In the genomic region with DNA sequence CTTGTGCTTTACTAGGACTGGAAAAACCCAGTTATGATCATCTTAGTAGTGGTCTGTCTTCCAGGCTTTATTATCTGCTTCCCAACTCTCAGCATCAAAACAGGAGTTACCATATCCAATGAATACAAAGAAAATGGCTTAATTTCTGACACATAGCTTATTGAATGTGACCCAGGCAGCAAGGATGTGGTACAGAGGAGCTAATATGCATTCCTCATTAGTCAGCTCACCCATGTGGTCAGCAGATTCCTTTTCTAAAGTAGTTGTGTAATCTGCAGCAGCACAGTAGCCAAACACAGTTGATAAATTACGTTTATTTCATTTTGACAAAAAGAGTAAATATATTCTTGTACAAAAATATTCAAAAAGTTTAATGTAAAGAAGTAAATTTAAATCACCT, we compare ENCODE assay signal across 12 cellular contexts. TPM values are rescaled to one million over a fixed set of nuclear protein-coding genes. Genes with fewer than 3 reads are reported as not detected.
DNase-seq lines count a peak whose midpoint lies in the region; ATAC-seq, FAIRE-seq and TF ChIP-seq lines count a peak whose summit lies in the region.
"Had no signal": no experiment of that assay in that cellular context is flagged by ENCODE, and none has a peak within 500 bp of the region (broad histone marks: within the 10 kb centered on the region; RNA-seq: fewer than 3 reads in every experiment).

No MANE protein-coding gene starts in this region.

- DNase-seq in AG04449 (ENCODE audit: low read depth, low spot score) (peak; percentile 85), HT1080 (ENCODE audit: low read depth) (peak; percentile 92), brain microvascular endothelial cell (peak; percentile 91), SIG-M5 (lab: John Stamatoyannopoulos, UW) (no peak), GF-D8 (lab: John Stamatoyannopoulos, UW) (no peak)
- no peak for DNase-seq in stimulated activated CD4-positive, alpha-beta T cell treated with anti-CD3 and anti-CD28 coated beads, Interleukin-4, amount 100 ng/mL, for 1 hour
- DNase-seq: C1 segment of cervical spinal cord, NCI-H1417 had no signal

- H3K36me3 ChIP-seq in brain microvascular endothelial cell (replicated peaks) = no peaks in the 10 kb centered on the region

- POLR2A ChIA-PET in AG04449 (lab: Yijun Ruan, JAX) = interaction anchor here (1.1 kb wide), 1 partner anchor 48 kb away, joined by 3 read pairs; no protein-coding TSS in a partner anchor

- in situ Hi-C loops in brain microvascular endothelial cell (cut with HindIII; ENCODE audit: low pct_ligation_motif_present, low sequenced_read_pairs) = no loop called here

- H3K27me3 ChIP-seq in brain microvascular endothelial cell (replicated peaks) = no peaks in the 10 kb centered on the region

- peak; percentile 62 for FAIRE-seq in islet of Langerhans (lab: Jason Lieb, UNC)

- no peak overlapping the region for H3K4me3 ChIP-seq in AG04449 (ENCODE audit: low read depth, low read length)
- H3K4me3 ChIP-seq in brain microvascular endothelial cell (ENCODE audit: low read depth, low read length) = no peak overlapping the region

- ATAC-seq in HG03354 (IDR thresholded peaks at IDR 0.05; ENCODE audit: poor library complexity, severe bottlenecking, unreplicated experiment) = no peak
- ATAC-seq: activated CD4-positive, CD25-positive, alpha-beta regulatory T cell treated with anti-CD3 and anti-CD28 coated beads, Interleukin-2, amount 50 U/mL, for 24 hours had no signal

- TF ChIP-seq CTCF in AG04449 (IDR thresholded peaks at IDR 0.05; ENCODE audit: insufficient read depth, low read length, missing control alignments) (no peak), brain microvascular endothelial cell (IDR thresholded peaks at IDR 0.05; ENCODE audit: low read depth, low read length, missing control alignments) (no peak)

- CTCF ChIA-PET in AG04449 (lab: Yijun Ruan, JAX) = interaction anchor here (0.9 to 1.2 kb wide), 2 partner anchors 12 to 51 kb away, joined by 3 read pairs; no protein-coding TSS in a partner anchor

- no peak overlapping the region for H3K27ac ChIP-seq in brain microvascular endothelial cell

RNA-seq across cellular contexts. Expression of gene TSPYL6, which starts 43.6 kb away (rescaled TPM):
- not detected in 2 replicates for total RNA-seq in HT1080 (2014; rRNA removed; shearing (Covaris generic))
- polyA plus RNA-seq in HT1080 (2015; cell fraction: cytosol; rRNA removed) = not detected in 2 replicates
- 0.03 TPM in 1 of 2 replicates, not detected in the other for polyA plus RNA-seq in HT1080 (2015; cell fraction: nucleus; rRNA removed)
- polyA plus RNA-seq: neural cell had no signal

Comparison
In these comparisons a context has a peak if more than half of its experiments do, and no peak if none do; other contexts are left out.
1. DNase-seq: peak in AG04449 (single experiment), HT1080 (single experiment) and brain microvascular endothelial cell (single experiment); none in stimulated activated CD4-positive, alpha-beta T cell treated with anti-CD3 and anti-CD28 coated beads, Interleukin-4, amount 100 ng/mL, for 1 hour (single experiment), SIG-M5 (single experiment) and GF-D8 (single experiment).